12 cellular contexts compared by ENCODE assay signal in genomic region chr22:25068701-25069100, GRCh38.
DNase-seq lines count a peak whose midpoint lies in the region; ATAC-seq lines count a peak whose summit lies in the region.
"Had no signal": no experiment of that assay in that cellular context is flagged by ENCODE, and none has a peak within 500 bp of the region (broad histone marks: within the 10 kb centered on the region; RNA-seq: fewer than 3 reads in every experiment).

No MANE protein-coding gene starts in this region.

- H3K27ac Mint-ChIP-seq in activated CD4-positive, alpha-beta T cell treated with anti-CD3 and anti-CD28 coated beads, Interleukin-2, amount 10 ng/mL, durations not matched to agents 7 days and 5 days: peak overlapping the region; percentile 99
- H3K27ac Mint-ChIP-seq: activated B cell treated with CpG ODN at 0.5 μM for 24 hours had no signal

- POLR2A ChIA-PET in activated CD4-positive, alpha-beta T cell treated with anti-CD3 and anti-CD28 coated beads, Interleukin-2, amount 10 ng/mL, durations not matched to agents 7 days and 5 days (lab: Charles Lee): interaction anchor here (1.0 kb wide), 1 partner anchor 12 kb away, joined by 3 read pairs; no protein-coding TSS in a partner anchor

- H2AFZ ChIP-seq in Karpas-422 (ENCODE audit: low read length): no peak overlapping the region

- H3K27ac ChIP-seq in Karpas-422 (ENCODE audit: low read length): no peak overlapping the region

- DNase-seq in SHP77 (lab: John Stamatoyannopoulos, UW) (peak; percentile 37 to 46), SHP77 treated with DMSO at 0.1 percent for 48 hours (lab: John Stamatoyannopoulos, UW) (no peak), dedifferentiated amniotic fluid mesenchymal stem cell (ENCODE audit: extremely low spot score) (peak; percentile 2), nucleus accumbens (lab: John Stamatoyannopoulos, UW) (no peak), cortex of kidney (lab: John Stamatoyannopoulos, UW) (no peak), Karpas-422 (no peak)
- DNase-seq in activated CD4-positive, alpha-beta T cell treated with anti-CD3 and anti-CD28 coated beads, Interleukin-2, amount 10 ng/mL, durations not matched to agents 7 days and 5 days: peak; percentile 68
- peak; percentile 54 for DNase-seq in stimulated activated naive CD8-positive, alpha-beta T cell treated with anti-CD3 and anti-CD28 coated beads, Interleukin-15, Interleukin-2, amounts not matched to agents 100 U/mL and 50 U/mL, for 24 hours
- DNase-seq: activated B cell treated with CpG ODN at 0.5 μM for 24 hours, dermis blood vessel endothelial cell, upper lobe of right lung had no signal

- CTCF ChIA-PET in activated CD4-positive, alpha-beta T cell treated with anti-CD3 and anti-CD28 coated beads, Interleukin-2, amount 10 ng/mL, durations not matched to agents 7 days and 5 days (lab: Charles Lee): interaction anchor here (0.6 to 3.3 kb wide), 6 partner anchors 12 to 101 kb away, joined by 3 to 20 read pairs (median 6); no protein-coding TSS in a partner anchor

- H3K4me2 ChIP-seq in Karpas-422 (ENCODE audit: low read depth, low read length, poor library complexity, severe bottlenecking): no peak overlapping the region

- peak overlapping the region; percentile 86 for H3K4me3 Mint-ChIP-seq in activated CD4-positive, alpha-beta T cell treated with anti-CD3 and anti-CD28 coated beads, Interleukin-2, amount 10 ng/mL, durations not matched to agents 7 days and 5 days
- H3K4me3 Mint-ChIP-seq: activated B cell treated with CpG ODN at 0.5 μM for 24 hours had no signal

- H3K9me3 ChIP-seq in Karpas-422 (ENCODE audit: low read length): no peaks in the 10 kb centered on the region
- H3K9me3 ChIP-seq: adrenal gland, upper lobe of right lung had no signal

- H3K27me3 Mint-ChIP-seq in activated CD4-positive, alpha-beta T cell treated with anti-CD3 and anti-CD28 coated beads, Interleukin-2, amount 10 ng/mL, durations not matched to agents 7 days and 5 days: no peaks in the 10 kb centered on the region

- H3K9ac ChIP-seq in Karpas-422 (ENCODE audit: low read length): no peak overlapping the region

- H3K9me2 ChIP-seq in Karpas-422 (replicated peaks; ENCODE audit: insufficient read depth, low read length): no peaks in the 10 kb centered on the region

- H3K9me3 Mint-ChIP-seq in activated CD4-positive, alpha-beta T cell treated with anti-CD3 and anti-CD28 coated beads, Interleukin-2, amount 10 ng/mL, durations not matched to agents 7 days and 5 days: no peaks in the 10 kb centered on the region
- H3K9me3 Mint-ChIP-seq: activated B cell treated with CpG ODN at 0.5 μM for 24 hours had no signal

- peaks cover 20% of the 10 kb centered on the region for H3K36me3 Mint-ChIP-seq in activated CD4-positive, alpha-beta T cell treated with anti-CD3 and anti-CD28 coated beads, Interleukin-2, amount 10 ng/mL, durations not matched to agents 7 days and 5 days (ENCODE audit: low read depth)

- H3K4me3 ChIP-seq in Karpas-422 (ENCODE audit: low read length): no peak overlapping the region
- H3K4me3 ChIP-seq: adrenal gland, upper lobe of right lung had no signal

- no peaks in the 10 kb centered on the region for H3K4me1 ChIP-seq in Karpas-422 (ENCODE audit: low read length)

- ATAC-seq in stimulated activated naive CD8-positive, alpha-beta T cell treated with anti-CD3 and anti-CD28 coated beads, Interleukin-15, Interleukin-2, amounts not matched to agents 100 U/mL and 50 U/mL, for 24 hours: peak; percentile 32

- no peaks in the 10 kb centered on the region for H3K27me3 ChIP-seq in Karpas-422 (ENCODE audit: low read length)
- H3K27me3 ChIP-seq: adrenal gland, upper lobe of right lung had no signal

- H3K4me1 Mint-ChIP-seq in activated CD4-positive, alpha-beta T cell treated with anti-CD3 and anti-CD28 coated beads, Interleukin-2, amount 10 ng/mL, durations not matched to agents 7 days and 5 days: peaks cover 91% of the 10 kb centered on the region
- H3K4me1 Mint-ChIP-seq: activated B cell treated with CpG ODN at 0.5 μM for 24 hours had no signal

- H3K36me3 ChIP-seq in Karpas-422 (ENCODE audit: insufficient read depth, low read length): no peaks in the 10 kb centered on the region
- H3K36me3 ChIP-seq: adrenal gland, upper lobe of right lung had no signal

- H4K20me1 ChIP-seq in Karpas-422 (ENCODE audit: insufficient read depth, low read depth, low read length): no peaks in the 10 kb centered on the region

- no peaks in the 10 kb centered on the region for H3K79me2 ChIP-seq in Karpas-422 (ENCODE audit: low read length)

Comparison
In these comparisons a context has a peak if more than half of its experiments do, and no peak if none do; other contexts are left out.
1. DNase-seq: peak in SHP77 (2 of 2), activated CD4-positive, alpha-beta T cell treated with anti-CD3 and anti-CD28 coated beads, Interleukin-2, amount 10 ng/mL, durations not matched to agents 7 days and 5 days (single experiment), dedifferentiated amniotic fluid mesenchymal stem cell (single experiment) and stimulated activated naive CD8-positive, alpha-beta T cell treated with anti-CD3 and anti-CD28 coated beads, Interleukin-15, Interleukin-2, amounts not matched to agents 100 U/mL and 50 U/mL, for 24 hours (single experiment); none in SHP77 treated with DMSO at 0.1 percent for 48 hours (single experiment), nucleus accumbens (0 of 56), cortex of kidney (single experiment) and Karpas-422 (single experiment).